In genomic region chr12:95881331-95881955, GRCh38 we compare ENCODE assay signal across 21 cellular contexts. TPM values are rescaled to one million over a fixed set of nuclear protein-coding genes. Genes with fewer than 3 reads are reported as not detected.
A peak's percentile ranks its signal among the peaks of the same experiment; 100 is the strongest.
DNase-seq lines count a peak whose midpoint lies in the region; ATAC-seq and TF ChIP-seq lines count a peak whose summit lies in the region.
"Had no signal": no experiment of that assay in that cellular context is flagged by ENCODE, and none has a peak within 500 bp of the region (broad histone marks: within the 10 kb centered on the region; RNA-seq: fewer than 3 reads in every experiment).

No MANE protein-coding gene starts in this region.

- H3K4me3 Mint-ChIP-seq in type B pancreatic cell: no peak overlapping the region
- H3K4me3 Mint-ChIP-seq in CD8-positive, alpha-beta T cell: no peak overlapping the region
- H3K4me3 Mint-ChIP-seq: activated CD4-positive, alpha-beta T cell treated with anti-CD3 and anti-CD28 coated beads for 36 hours; activated naive CD8-positive, alpha-beta T cell treated with anti-CD3 and anti-CD28 coated beads for 36 hours; B cell; stimulated activated memory B cell treated with anti-CD40 and anti-IgM and Interleukin-4, amounts not matched to agents 10 μg/mL and 1 μg/mL and 100 μg/mL, for 72 hours had no signal

- no peak overlapping the region for H3K27ac Mint-ChIP-seq in type B pancreatic cell
- no peak overlapping the region for H3K27ac Mint-ChIP-seq in CD8-positive, alpha-beta T cell
- H3K27ac Mint-ChIP-seq: activated CD4-positive, alpha-beta T cell treated with anti-CD3 and anti-CD28 coated beads for 36 hours; activated naive CD8-positive, alpha-beta T cell treated with anti-CD3 and anti-CD28 coated beads for 36 hours; B cell; stimulated activated memory B cell treated with anti-CD40 and anti-IgM and Interleukin-4, amounts not matched to agents 10 μg/mL and 1 μg/mL and 100 μg/mL, for 72 hours had no signal

- CTCF ChIA-PET in CD8-positive, alpha-beta T cell (lab: Charles Lee): no interaction called here

- no peak for ATAC-seq in CD8-positive, alpha-beta T cell
- ATAC-seq in HG03469 (IDR thresholded peaks at IDR 0.05; ENCODE audit: unreplicated experiment): no peak
- ATAC-seq: activated CD4-positive, alpha-beta T cell treated with anti-CD3 and anti-CD28 coated beads for 36 hours; stimulated activated memory B cell treated with anti-CD40 and anti-IgM and Interleukin-4, amounts not matched to agents 10 μg/mL and 1 μg/mL and 100 μg/mL, for 72 hours had no signal

- POLR2A ChIA-PET in CD8-positive, alpha-beta T cell (lab: Charles Lee): no interaction called here

- no peaks in the 10 kb centered on the region for H3K36me3 Mint-ChIP-seq in type B pancreatic cell
- H3K36me3 Mint-ChIP-seq in CD8-positive, alpha-beta T cell: no peaks in the 10 kb centered on the region

- H3K4me3 ChIP-seq in AG10803 (ENCODE audit: low read length) (no peak overlapping the region), fibroblast of villous mesenchyme (ENCODE audit: low read depth, low read length) (no peak overlapping the region)
- H3K4me3 ChIP-seq in CD8-positive, alpha-beta T cell (ENCODE audit: low read depth, low read length): no peak overlapping the region
- H3K4me3 ChIP-seq: mucosa of descending colon, ovary, tibial nerve had no signal

- no peak for TF ChIP-seq CTCF in AG10803 (conservative IDR thresholded peaks at IDR 0.05; ENCODE audit: low read length)
- no peak for TF ChIP-seq CTCF in fibroblast of villous mesenchyme (IDR thresholded peaks at IDR 0.05; ENCODE audit: insufficient read depth, low read depth, low read length)
- no peak for TF ChIP-seq CTCF in type B pancreatic cell (conservative IDR thresholded peaks at IDR 0.05)
- TF ChIP-seq CTCF in CD8-positive, alpha-beta T cell (IDR thresholded peaks at IDR 0.05): no peak

- H3K9me3 ChIP-seq in CD8-positive, alpha-beta T cell (ENCODE audit: low read length): no peaks in the 10 kb centered on the region
- H3K9me3 ChIP-seq: ovary had no signal

- no peaks in the 10 kb centered on the region for H3K4me1 ChIP-seq in CD8-positive, alpha-beta T cell (ENCODE audit: insufficient read depth, low read length)
- H3K4me1 ChIP-seq: tibial nerve had no signal

- H3K27ac ChIP-seq in CD8-positive, alpha-beta T cell (ENCODE audit: low read depth, low read length): no peak overlapping the region
- H3K27ac ChIP-seq: ovary, tibial nerve had no signal

- no peaks in the 10 kb centered on the region for H3K27me3 ChIP-seq in CD8-positive, alpha-beta T cell (ENCODE audit: insufficient read depth, low read length)
- H3K27me3 ChIP-seq: ovary, tibial nerve had no signal

- no peaks in the 10 kb centered on the region for H3K27me3 Mint-ChIP-seq in type B pancreatic cell
- no peaks in the 10 kb centered on the region for H3K27me3 Mint-ChIP-seq in CD8-positive, alpha-beta T cell (ENCODE audit: low read depth)
- H3K27me3 Mint-ChIP-seq: activated CD4-positive, alpha-beta T cell treated with anti-CD3 and anti-CD28 coated beads for 36 hours; activated naive CD8-positive, alpha-beta T cell treated with anti-CD3 and anti-CD28 coated beads for 36 hours; B cell; stimulated activated memory B cell treated with anti-CD40 and anti-IgM and Interleukin-4, amounts not matched to agents 10 μg/mL and 1 μg/mL and 100 μg/mL, for 72 hours had no signal

- no peaks in the 10 kb centered on the region for H3K36me3 ChIP-seq in CD8-positive, alpha-beta T cell (ENCODE audit: insufficient read depth, low read length)
- H3K36me3 ChIP-seq: ovary, tibial nerve had no signal

- intact Hi-C loops in CD8-positive, alpha-beta T cell (cut with DNase I, micrococcal nuclease): no loop called here

- H3K9me3 Mint-ChIP-seq in type B pancreatic cell: no peaks in the 10 kb centered on the region
- H3K9me3 Mint-ChIP-seq in CD8-positive, alpha-beta T cell: peaks cover 4% of the 10 kb centered on the region
- H3K9me3 Mint-ChIP-seq: activated naive CD8-positive, alpha-beta T cell treated with anti-CD3 and anti-CD28 coated beads for 36 hours; stimulated activated memory B cell treated with anti-CD40 and anti-IgM and Interleukin-4, amounts not matched to agents 10 μg/mL and 1 μg/mL and 100 μg/mL, for 72 hours had no signal

- H3K4me1 Mint-ChIP-seq in type B pancreatic cell (ENCODE audit: unreplicated experiment): no peaks in the 10 kb centered on the region
- H3K4me1 Mint-ChIP-seq in CD8-positive, alpha-beta T cell (ENCODE audit: low read depth): no peaks in the 10 kb centered on the region
- H3K4me1 Mint-ChIP-seq: activated CD4-positive, alpha-beta T cell treated with anti-CD3 and anti-CD28 coated beads for 36 hours; activated naive CD8-positive, alpha-beta T cell treated with anti-CD3 and anti-CD28 coated beads for 36 hours; B cell; stimulated activated memory B cell treated with anti-CD40 and anti-IgM and Interleukin-4, amounts not matched to agents 10 μg/mL and 1 μg/mL and 100 μg/mL, for 72 hours had no signal

- DNase-seq in AG10803 (ENCODE audit: low read depth): peak; percentile 43
- DNase-seq in NCI-H1105 (lab: John Stamatoyannopoulos, UW): peak; percentile 68
- peak; percentile 40 for DNase-seq in fibroblast of villous mesenchyme (ENCODE audit: low read depth)
- DNase-seq in type B pancreatic cell (ENCODE audit: extremely low spot score, unreplicated experiment): no peak
- DNase-seq in CD8-positive, alpha-beta T cell: no peak
- DNase-seq in activated CD4-positive, alpha-beta T cell treated with anti-CD3 and anti-CD28 coated beads, Interleukin-2, amount 50 U/mL, for 4 hours: no peak
- DNase-seq: activated CD4-positive, alpha-beta T cell treated with anti-CD3 and anti-CD28 coated beads for 36 hours; activated naive CD8-positive, alpha-beta T cell treated with anti-CD3 and anti-CD28 coated beads for 36 hours; cerebellar nuclear complex; H7; KBM-7; NCI-H1436 treated with DMSO at 0.1 percent for 48 hours; ovary; SHP77; small intestine had no signal

TF ChIP-seq in PFSK-1, 5 proteins besides CTCF, POLR2A, EP300 and RAD21:
- TF ChIP-seq, protein P1, sequence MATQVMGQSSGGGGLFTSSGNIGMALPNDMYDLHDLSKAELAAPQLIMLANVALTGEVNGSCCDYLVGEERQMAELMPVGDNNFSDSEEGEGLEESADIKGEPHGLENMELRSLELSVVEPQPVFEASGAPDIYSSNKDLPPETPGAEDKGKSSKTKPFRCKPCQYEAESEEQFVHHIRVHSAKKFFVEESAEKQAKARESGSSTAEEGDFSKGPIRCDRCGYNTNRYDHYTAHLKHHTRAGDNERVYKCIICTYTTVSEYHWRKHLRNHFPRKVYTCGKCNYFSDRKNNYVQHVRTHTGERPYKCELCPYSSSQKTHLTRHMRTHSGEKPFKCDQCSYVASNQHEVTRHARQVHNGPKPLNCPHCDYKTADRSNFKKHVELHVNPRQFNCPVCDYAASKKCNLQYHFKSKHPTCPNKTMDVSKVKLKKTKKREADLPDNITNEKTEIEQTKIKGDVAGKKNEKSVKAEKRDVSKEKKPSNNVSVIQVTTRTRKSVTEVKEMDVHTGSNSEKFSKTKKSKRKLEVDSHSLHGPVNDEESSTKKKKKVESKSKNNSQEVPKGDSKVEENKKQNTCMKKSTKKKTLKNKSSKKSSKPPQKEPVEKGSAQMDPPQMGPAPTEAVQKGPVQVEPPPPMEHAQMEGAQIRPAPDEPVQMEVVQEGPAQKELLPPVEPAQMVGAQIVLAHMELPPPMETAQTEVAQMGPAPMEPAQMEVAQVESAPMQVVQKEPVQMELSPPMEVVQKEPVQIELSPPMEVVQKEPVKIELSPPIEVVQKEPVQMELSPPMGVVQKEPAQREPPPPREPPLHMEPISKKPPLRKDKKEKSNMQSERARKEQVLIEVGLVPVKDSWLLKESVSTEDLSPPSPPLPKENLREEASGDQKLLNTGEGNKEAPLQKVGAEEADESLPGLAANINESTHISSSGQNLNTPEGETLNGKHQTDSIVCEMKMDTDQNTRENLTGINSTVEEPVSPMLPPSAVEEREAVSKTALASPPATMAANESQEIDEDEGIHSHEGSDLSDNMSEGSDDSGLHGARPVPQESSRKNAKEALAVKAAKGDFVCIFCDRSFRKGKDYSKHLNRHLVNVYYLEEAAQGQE (IDR thresholded peaks at IDR 0.05; ENCODE audit: insufficient read depth in 1 of 2, low read depth in 2 of 2, low read length in 2 of 2): no peak
- TF ChIP-seq SIN3A (IDR thresholded peaks at IDR 0.05; ENCODE audit: borderline replicate concordance, insufficient read depth, low read length): peak; percentile 43; the same call in 1 of the 2 replicates
- no peak for TF ChIP-seq TAF1 (IDR thresholded peaks at IDR 0.05; ENCODE audit: borderline replicate concordance, insufficient read depth, low read length)
- TF ChIP-seq FOXP2 (optimal IDR thresholded peaks at IDR 0.05; ENCODE audit: borderline replicate concordance, extremely low read depth, extremely low read length, insufficient read depth): no peak

RNA-seq across cellular contexts. Expression of gene SNRPF, which starts 22.7 kb away (rescaled TPM):
- polyA plus RNA-seq in PFSK-1 (2012; ENCODE audit: insufficient read length, low read depth): 123 TPM
- total RNA-seq in fibroblast of villous mesenchyme (7.7 and 13.4 TPM in 2 replicates), type B pancreatic cell (ENCODE audit: low replicate concordance) (31.9 and 42.9 TPM in 2 replicates)
- 10 to 100 TPM; 42.9 to 49.2 TPM for total RNA-seq in CD8-positive, alpha-beta T cell

Comparison
In these comparisons a context has a peak if more than half of its experiments do, and no peak if none do; other contexts are left out.
1. DNase-seq: peak in AG10803 (single experiment), NCI-H1105 (single experiment) and fibroblast of villous mesenchyme (single experiment); none in type B pancreatic cell (single experiment), CD8-positive, alpha-beta T cell (0 of 7) and activated CD4-positive, alpha-beta T cell treated with anti-CD3 and anti-CD28 coated beads, Interleukin-2, amount 50 U/mL, for 4 hours (0 of 2).